In the genomic region with DNA sequence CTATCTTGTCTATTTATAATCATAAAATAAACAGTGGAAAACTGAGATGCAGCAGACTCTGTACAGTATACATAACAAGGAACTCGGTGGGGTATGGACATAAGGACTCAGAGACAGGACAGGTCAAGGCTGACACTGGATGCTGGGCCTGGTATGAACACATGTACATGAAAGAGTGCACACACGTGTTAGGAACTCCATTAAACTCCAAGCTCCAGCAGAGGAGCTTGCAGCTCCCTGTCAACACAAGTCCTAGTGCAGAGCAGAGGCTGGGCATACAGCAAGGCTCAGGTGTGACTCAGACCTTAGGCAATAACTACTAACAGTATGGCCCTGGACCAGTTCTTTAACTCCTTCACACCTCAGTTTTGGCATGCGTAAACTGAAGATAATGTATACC, we compare ENCODE assay signal across 15 cellular contexts. TPM values are rescaled to one million over a fixed set of nuclear protein-coding genes. Genes with fewer than 3 reads are reported as not detected.
DNase-seq lines count a peak whose midpoint lies in the region; ATAC-seq and TF ChIP-seq lines count a peak whose summit lies in the region.
"Had no signal": no experiment of that assay in that cellular context is flagged by ENCODE, and none has a peak within 500 bp of the region (broad histone marks: within the 10 kb centered on the region; RNA-seq: fewer than 3 reads in every experiment).

No MANE protein-coding gene starts in this region.

- peaks cover 3% of the 10 kb centered on the region for H3K36me3 Mint-ChIP-seq in T-helper 17 cell (ENCODE audit: low read depth)

- no peak overlapping the region for H3K4me3 Mint-ChIP-seq in T-helper 17 cell
- H3K4me3 Mint-ChIP-seq: activated CD8-positive, alpha-beta T cell treated with anti-CD3 and anti-CD28 coated beads, Interleukin-2, amount 10 ng/mL, durations not matched to agents 7 days and 5 days had no signal

- H3K27ac ChIP-seq in HEK293 (ENCODE audit: extremely low read depth, low read depth, low read length), result no peak overlapping the region
- H3K27ac ChIP-seq in trophoblast cell (ENCODE audit: low read depth, low read length), result no peak overlapping the region
- H3K27ac ChIP-seq: BLaER1 had no signal

- WGBS in trophoblast cell (ENCODE audit: extremely low coverage, insufficient coverage, insufficient read length), result no CpG with 5 or more reads among the region's 3 CpGs

- no peaks in the 10 kb centered on the region for H3K79me2 ChIP-seq in trophoblast cell (ENCODE audit: control insufficient read depth, insufficient read depth, low read length, poor library complexity)

- no peak overlapping the region for H3K9ac ChIP-seq in trophoblast cell (ENCODE audit: low read length)
- H3K9ac ChIP-seq: BLaER1 had no signal

- H3K36me3 ChIP-seq in HEK293 (ENCODE audit: control insufficient read depth in 2 of 2, insufficient read depth in 1 of 2, low read length in 2 of 2) (peaks cover 5 to 18% of the 10 kb centered on the region in 2 experiments; a peak in 2 of 3 replicates), trophoblast cell (ENCODE audit: control insufficient read depth in 1 of 2, insufficient read depth in 2 of 2, low read length in 2 of 2) (no peaks in the 10 kb centered on the region)

- no peak overlapping the region for H2BK120ac ChIP-seq in trophoblast cell (ENCODE audit: insufficient read depth, low read length, poor library complexity)

- no peaks in the 10 kb centered on the region for H3K79me1 ChIP-seq in trophoblast cell (ENCODE audit: low read length)

- no peak overlapping the region for H3K23ac ChIP-seq in trophoblast cell (ENCODE audit: low read length)

- H3K27me3 Mint-ChIP-seq in T-helper 17 cell, result no peaks in the 10 kb centered on the region

- H4K8ac ChIP-seq in trophoblast cell (ENCODE audit: low read depth, low read length), result no peak overlapping the region

- H3K4me1 Mint-ChIP-seq in T-helper 17 cell, result peaks cover 29% of the 10 kb centered on the region

- H3K14ac ChIP-seq in trophoblast cell (ENCODE audit: low read length), result no peak overlapping the region

- H3K4ac ChIP-seq in trophoblast cell (ENCODE audit: low read depth, low read length), result peak overlapping the region; percentile 29

- no peak overlapping the region for H4K12ac ChIP-seq in trophoblast cell (ENCODE audit: low read depth, low read length)

- H3K4me3 ChIP-seq in HEK293 (ENCODE audit: low read depth, low read length) (no peak overlapping the region), fibroblast of the aortic adventitia (ENCODE audit: low read depth, low read length) (no peak overlapping the region), trophoblast cell (ENCODE audit: low read depth, low read length) (no peak overlapping the region)
- H3K4me3 ChIP-seq: BLaER1 had no signal

- H3K18ac ChIP-seq in trophoblast cell (ENCODE audit: low read length), result no peak overlapping the region

- H3K27ac Mint-ChIP-seq in T-helper 17 cell, result peak overlapping the region; percentile 32
- H3K27ac Mint-ChIP-seq: activated CD8-positive, alpha-beta T cell treated with anti-CD3 and anti-CD28 coated beads, Interleukin-2, amount 10 ng/mL, durations not matched to agents 7 days and 5 days had no signal

- no peak overlapping the region for H3K4me2 ChIP-seq in trophoblast cell (ENCODE audit: low read length)
- H3K4me2 ChIP-seq: BLaER1 had no signal

- no peak overlapping the region for H2AFZ ChIP-seq in trophoblast cell (ENCODE audit: insufficient read depth, low read length, poor library complexity)

- no peaks in the 10 kb centered on the region for H3K27me3 ChIP-seq in trophoblast cell (ENCODE audit: insufficient read depth, low read length)
- H3K27me3 ChIP-seq: BLaER1 had no signal

- TF ChIP-seq CTCF in HEK293 (tag by site-specific recombination; IDR thresholded peaks at IDR 0.05) (no peak), fibroblast of the aortic adventitia (IDR thresholded peaks at IDR 0.05; ENCODE audit: insufficient read depth, low read length) (no peak)

- CTCF ChIA-PET in HEK293 (lab: Yijun Ruan, JAX), result no interaction called here

- H2BK12ac ChIP-seq in trophoblast cell (ENCODE audit: low read length), result no peak overlapping the region

- peaks cover 8% of the 10 kb centered on the region for H3K4me1 ChIP-seq in HEK293 (ENCODE audit: control insufficient read depth, insufficient read depth, low read length)
- no peaks in the 10 kb centered on the region for H3K4me1 ChIP-seq in trophoblast cell (ENCODE audit: control insufficient read depth in 1 of 2, insufficient read depth in 2 of 2, low read length in 2 of 2)

- DNase-seq in T-helper 17 cell (no peak), fibroblast of the aortic adventitia (ENCODE audit: low read depth) (peak; percentile 50), trophoblast cell (peak in 1 of 2 donors; percentile 48), NCI-H2171 treated with DMSO at 0.1 percent for 48 hours (lab: John Stamatoyannopoulos, UW) (no peak)
- DNase-seq: activated CD8-positive, alpha-beta T cell treated with anti-CD3 and anti-CD28 coated beads, Interleukin-2, amount 10 ng/mL, durations not matched to agents 7 days and 5 days; MV-4-11; NCI-H2107; stimulated activated naive CD4-positive, alpha-beta T cell had no signal

- no peak overlapping the region for H4K91ac ChIP-seq in trophoblast cell (ENCODE audit: low read depth, low read length)

- no peak overlapping the region for H2AK5ac ChIP-seq in trophoblast cell (ENCODE audit: low read length)

- ATAC-seq in T-helper 17 cell (no peak), GM18517 (IDR thresholded peaks at IDR 0.05; ENCODE audit: unreplicated experiment) (no peak), HG03095 (IDR thresholded peaks at IDR 0.05; ENCODE audit: unreplicated experiment) (no peak)
- ATAC-seq: activated CD8-positive, alpha-beta T cell treated with anti-CD3 and anti-CD28 coated beads, Interleukin-2, amount 10 ng/mL, durations not matched to agents 7 days and 5 days had no signal

- H3K9me3 ChIP-seq in HEK293 (ENCODE audit: control insufficient read depth, insufficient read depth, low read depth, low read length), result no peaks in the 10 kb centered on the region
- H3K9me3 ChIP-seq in T-helper 17 cell (ENCODE audit: control insufficient read depth, low read length, poor library complexity, severe bottlenecking), result no peaks in the 10 kb centered on the region
- no peaks in the 10 kb centered on the region for H3K9me3 ChIP-seq in trophoblast cell (ENCODE audit: insufficient read depth, low read depth, low read length)
- H3K9me3 ChIP-seq: BLaER1 had no signal

- no peak overlapping the region for H2BK5ac ChIP-seq in trophoblast cell (ENCODE audit: low read depth, low read length, poor library complexity)

- POLR2A ChIA-PET in HEK293 (lab: Yijun Ruan, JAX), result interaction anchor here (0.7 kb wide), 1 partner anchor 16 kb away, joined by 3 read pairs; no protein-coding TSS in a partner anchor

TF ChIP-seq in HEK293, 187 proteins besides CTCF, POLR2A, EP300 and RAD21:
- TF ChIP-seq, protein P1, sequence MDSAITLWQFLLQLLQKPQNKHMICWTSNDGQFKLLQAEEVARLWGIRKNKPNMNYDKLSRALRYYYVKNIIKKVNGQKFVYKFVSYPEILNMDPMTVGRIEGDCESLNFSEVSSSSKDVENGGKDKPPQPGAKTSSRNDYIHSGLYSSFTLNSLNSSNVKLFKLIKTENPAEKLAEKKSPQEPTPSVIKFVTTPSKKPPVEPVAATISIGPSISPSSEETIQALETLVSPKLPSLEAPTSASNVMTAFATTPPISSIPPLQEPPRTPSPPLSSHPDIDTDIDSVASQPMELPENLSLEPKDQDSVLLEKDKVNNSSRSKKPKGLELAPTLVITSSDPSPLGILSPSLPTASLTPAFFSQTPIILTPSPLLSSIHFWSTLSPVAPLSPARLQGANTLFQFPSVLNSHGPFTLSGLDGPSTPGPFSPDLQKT (IDR thresholded peaks at IDR 0.05; ENCODE audit: borderline replicate concordance, low read depth, low read length), result no peak
- TF ChIP-seq SP2 (tag by site-specific recombination; IDR thresholded peaks at IDR 0.05), result no peak
- peak; percentile 42; the same call in 1 of the 2 replicates for TF ChIP-seq ZNF600 (tag by site-specific recombination; IDR thresholded peaks at IDR 0.05)
- no peak for TF ChIP-seq ZNF223 (tag by site-specific recombination; IDR thresholded peaks at IDR 0.05)

RNA-seq across cellular contexts. Expression of a gene that starts 17.1 kb away (rescaled TPM):
- total RNA-seq in T-helper 17 cell, result 10 to 100 TPM in 1 of 2 donors, 1 to 10 TPM in 1; 8.5 to 12.3 TPM
- 7.4 and 13.6 TPM in 2 replicates for total RNA-seq in fibroblast of the aortic adventitia (ENCODE audit: low replicate concordance)
- 3.9 and 4.0 TPM in 2 replicates for polyA plus RNA-seq in trophoblast cell (2013)

RNA-seq across cellular contexts. Expression of a gene that starts 35.3 kb away (rescaled TPM):
- total RNA-seq in T-helper 17 cell, result not detected
- total RNA-seq in fibroblast of the aortic adventitia (ENCODE audit: low replicate concordance), result not detected in 2 replicates
- polyA plus RNA-seq in trophoblast cell (2013), result not detected in 2 replicates
- total RNA-seq: activated CD8-positive, alpha-beta T cell treated with anti-CD3 and anti-CD28 coated beads, Interleukin-2, amount 10 ng/mL, durations not matched to agents 7 days and 5 days; dermis microvascular lymphatic vessel endothelial cell; HT-29; ureter had no signal

RNA-seq across cellular contexts. Expression of a gene that starts 42.2 kb away (rescaled TPM):
- total RNA-seq in T-helper 17 cell (10 to 100 TPM; 27.7 to 28.5 TPM), fibroblast of the aortic adventitia (ENCODE audit: low replicate concordance) (11.7 and 12.6 TPM in 2 replicates)
- polyA plus RNA-seq in trophoblast cell (2013), result 6.4 and 6.5 TPM in 2 replicates

RNA-seq across cellular contexts. Expression of a gene that starts 48.5 kb away (rescaled TPM):
- total RNA-seq in T-helper 17 cell, result not detected
- total RNA-seq in fibroblast of the aortic adventitia (ENCODE audit: low replicate concordance), result not detected in 2 replicates
- not detected in 2 replicates for polyA plus RNA-seq in trophoblast cell (2013)
- total RNA-seq: activated CD8-positive, alpha-beta T cell treated with anti-CD3 and anti-CD28 coated beads, Interleukin-2, amount 10 ng/mL, durations not matched to agents 7 days and 5 days; dermis microvascular lymphatic vessel endothelial cell; HT-29; ureter had no signal

RNA-seq across cellular contexts. Expression of a gene that starts 53.6 kb away (rescaled TPM):
- total RNA-seq in T-helper 17 cell, result 10 to 100 TPM; 77.5 to 77.6 TPM
- total RNA-seq in fibroblast of the aortic adventitia (ENCODE audit: low replicate concordance), result 11.4 and 30.8 TPM in 2 replicates
- 20.2 TPM in 2 replicates for polyA plus RNA-seq in trophoblast cell (2013)
